19 cellular contexts compared by ENCODE assay signal in the genomic region with DNA sequence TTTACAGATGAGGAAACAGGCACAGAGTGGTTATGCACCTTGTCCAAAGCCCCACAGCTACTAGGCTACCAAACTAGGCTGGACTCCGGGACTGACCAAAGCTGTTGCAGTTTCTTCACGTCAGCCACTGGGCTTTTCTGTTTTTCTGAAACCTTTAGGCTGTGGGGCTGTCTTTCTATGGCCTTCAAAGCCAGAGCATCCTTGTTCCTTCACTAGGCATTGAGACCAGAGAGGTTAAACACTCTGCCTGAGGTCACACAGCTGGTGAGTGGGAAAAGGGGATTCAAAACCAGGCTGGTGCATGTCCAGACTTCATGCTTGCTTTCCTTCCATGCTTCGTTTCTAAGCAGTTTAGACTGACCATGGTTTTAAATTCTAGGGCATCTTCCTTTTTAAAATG.
"Had no signal": no experiment of that assay in that cellular context is flagged by ENCODE, and none has a peak within 500 bp of the region (broad histone marks: within the 10 kb centered on the region; RNA-seq: fewer than 3 reads in every experiment).

No MANE protein-coding gene starts in this region.

- H3K36me3 ChIP-seq: breast epithelium, Peyer's patch, SJCRH30 had no signal

- H3K4me2 ChIP-seq: SK-N-SH had no signal

- H3K9me3 ChIP-seq: breast epithelium, Peyer's patch, SJCRH30, SK-N-SH had no signal

- H3K9ac ChIP-seq: SK-N-SH had no signal

- H3K4me3 ChIP-seq: breast epithelium, Peyer's patch, SJCRH30 had no signal

- H3K4me1 ChIP-seq: breast epithelium, SJCRH30 had no signal

- ATAC-seq: activated CD4-positive, CD25-positive, alpha-beta regulatory T cell treated with anti-CD3 and anti-CD28 coated beads, Interleukin-2, amount 50 U/mL, for 24 hours; activated CD8-positive, alpha-beta T cell treated with anti-CD3 and anti-CD28 coated beads for 36 hours had no signal

- DNase-seq: activated CD4-positive, alpha-beta T cell treated with anti-CD3 and anti-CD28 coated beads for 4 hours; activated CD8-positive, alpha-beta memory T cell treated with anti-CD3 and anti-CD28 coated beads, Interleukin-2, amount 50 U/mL, for 4 hours; activated CD8-positive, alpha-beta T cell treated with anti-CD3 and anti-CD28 coated beads for 36 hours; activated effector memory CD4-positive, alpha-beta T cell treated with Interleukin-2 at 50 U/mL for 16 hours; activated naive CD4-positive, alpha-beta T cell; aorta; MM.1S; NCI-H1105; NCI-H1436; NCI-H1694 treated with DMSO at 0.1 percent for 48 hours; NCI-H2029 treated with DMSO at 0.1 percent for 48 hours; NCI-H524; Peyer's patch; Right ventricle myocardium superior; SJCRH30 had no signal

- H3K27me3 ChIP-seq: Peyer's patch had no signal

- H3K9me2 ChIP-seq: SK-N-SH had no signal

- H3K27ac ChIP-seq: breast epithelium, Peyer's patch, RWPE1, SJCRH30 had no signal
